3 cellular contexts compared by ENCODE assay signal in the genomic region with DNA sequence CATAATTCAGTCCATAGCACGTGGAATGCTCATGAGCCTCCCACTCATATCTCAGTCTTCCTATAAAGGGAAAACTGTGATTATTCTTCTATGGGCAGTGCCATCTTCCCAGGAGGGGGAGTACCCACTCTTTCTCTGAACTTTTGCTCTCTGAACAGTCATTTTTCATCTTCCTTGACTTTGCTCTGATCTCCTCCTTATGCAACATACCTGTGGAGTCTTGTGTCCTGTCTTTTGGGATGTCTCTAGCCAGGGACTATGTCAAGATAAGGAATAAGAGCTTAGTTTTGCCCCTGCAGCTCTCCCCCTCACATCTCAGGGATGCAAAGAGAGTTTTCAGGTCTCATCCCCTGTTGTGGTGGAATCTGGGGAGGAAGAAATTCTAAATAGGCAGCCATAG.
TF ChIP-seq lines count a peak whose summit lies in the region.

No MANE protein-coding gene starts in this region.

TF ChIP-seq in GM23338, 12 proteins besides CTCF, POLR2A, EP300 and RAD21 (continues in another document):
- TF ChIP-seq NANOG (IDR thresholded peaks at IDR 0.05; ENCODE audit: borderline replicate concordance) = no peak
- TF ChIP-seq CREB1 (CRISPR knock-in tag; IDR thresholded peaks at IDR 0.05; ENCODE audit: low read depth) = no peak
- TF ChIP-seq ETS1 (IDR thresholded peaks at IDR 0.05) = no peak
- no peak for TF ChIP-seq EZH2phosphoT487 (IDR thresholded peaks at IDR 0.05; ENCODE audit: unreplicated experiment)
- no peak for TF ChIP-seq ZNF331 (CRISPR knock-in tag; IDR thresholded peaks at IDR 0.05; ENCODE audit: low read depth)

TF ChIP-seq in HEK293, 187 proteins besides CTCF, POLR2A, EP300 and RAD21:
- TF ChIP-seq PRDM10 (tag by site-specific recombination; IDR thresholded peaks at IDR 0.05) (peak; percentile 77), HIC1 (tag by site-specific recombination; IDR thresholded peaks at IDR 0.05) (no peak), ZNF114 (tag by site-specific recombination; IDR thresholded peaks at IDR 0.05) (no peak)

TF ChIP-seq in K562, 482 proteins besides CTCF, POLR2A, EP300 and RAD21:
- TF ChIP-seq CTCFL (IDR thresholded peaks at IDR 0.05; ENCODE audit: borderline replicate concordance, insufficient read depth, low read depth, low read length, poor library complexity, severe bottlenecking) (no peak), PRDM10 (IDR thresholded peaks at IDR 0.05; ENCODE audit: partially characterized antibody) (peak; percentile 78)
